In the genomic region with DNA sequence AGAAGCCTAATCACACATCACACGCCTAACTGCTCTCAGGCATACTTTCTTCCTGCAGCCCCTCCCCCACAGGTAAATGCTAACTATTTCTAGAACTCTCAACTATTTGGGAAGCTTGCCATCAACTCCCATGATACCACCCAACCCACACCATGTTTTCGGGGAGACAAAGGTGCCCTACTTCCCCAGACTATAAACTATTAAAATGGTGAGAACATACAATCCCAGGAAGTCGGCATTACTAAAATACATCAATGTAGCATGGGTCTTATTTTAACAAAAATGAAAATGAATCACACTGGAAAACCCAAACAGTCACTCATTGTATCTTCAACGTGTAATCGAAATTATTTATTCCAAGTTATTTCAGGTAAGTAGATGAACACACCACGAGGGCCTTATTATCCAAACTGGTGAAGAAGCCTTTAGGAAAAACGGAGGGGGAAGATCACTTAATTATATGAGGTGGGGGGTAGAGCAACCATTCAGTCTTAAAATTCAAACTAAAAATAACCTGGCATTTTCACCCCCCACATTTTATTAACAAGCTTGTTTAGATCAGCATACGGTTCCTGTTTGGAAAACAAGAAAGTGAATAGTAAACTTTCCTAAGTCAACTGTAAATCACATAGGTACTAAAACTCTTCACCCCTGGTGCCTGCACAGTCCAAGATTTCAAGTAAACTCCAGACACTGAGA, we compare ENCODE assay signal across 1 cellular context.
TF ChIP-seq lines count a peak whose summit lies in the region.

No MANE protein-coding gene starts in this region.

TF ChIP-seq in WTC11, 78 proteins besides CTCF, POLR2A, EP300 and RAD21 (continued from another document):
- TF ChIP-seq, protein P1, sequence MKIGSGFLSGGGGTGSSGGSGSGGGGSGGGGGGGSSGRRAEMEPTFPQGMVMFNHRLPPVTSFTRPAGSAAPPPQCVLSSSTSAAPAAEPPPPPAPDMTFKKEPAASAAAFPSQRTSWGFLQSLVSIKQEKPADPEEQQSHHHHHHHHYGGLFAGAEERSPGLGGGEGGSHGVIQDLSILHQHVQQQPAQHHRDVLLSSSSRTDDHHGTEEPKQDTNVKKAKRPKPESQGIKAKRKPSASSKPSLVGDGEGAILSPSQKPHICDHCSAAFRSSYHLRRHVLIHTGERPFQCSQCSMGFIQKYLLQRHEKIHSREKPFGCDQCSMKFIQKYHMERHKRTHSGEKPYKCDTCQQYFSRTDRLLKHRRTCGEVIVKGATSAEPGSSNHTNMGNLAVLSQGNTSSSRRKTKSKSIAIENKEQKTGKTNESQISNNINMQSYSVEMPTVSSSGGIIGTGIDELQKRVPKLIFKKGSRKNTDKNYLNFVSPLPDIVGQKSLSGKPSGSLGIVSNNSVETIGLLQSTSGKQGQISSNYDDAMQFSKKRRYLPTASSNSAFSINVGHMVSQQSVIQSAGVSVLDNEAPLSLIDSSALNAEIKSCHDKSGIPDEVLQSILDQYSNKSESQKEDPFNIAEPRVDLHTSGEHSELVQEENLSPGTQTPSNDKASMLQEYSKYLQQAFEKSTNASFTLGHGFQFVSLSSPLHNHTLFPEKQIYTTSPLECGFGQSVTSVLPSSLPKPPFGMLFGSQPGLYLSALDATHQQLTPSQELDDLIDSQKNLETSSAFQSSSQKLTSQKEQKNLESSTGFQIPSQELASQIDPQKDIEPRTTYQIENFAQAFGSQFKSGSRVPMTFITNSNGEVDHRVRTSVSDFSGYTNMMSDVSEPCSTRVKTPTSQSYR (CRISPR knock-in tag; IDR thresholded peaks at IDR 0.05): no peak
- TF ChIP-seq SMAD3 (CRISPR knock-in tag; IDR thresholded peaks at IDR 0.05; ENCODE audit: borderline replicate concordance) (no peak), ESRRA (CRISPR knock-in tag; IDR thresholded peaks at IDR 0.05; ENCODE audit: borderline replicate concordance) (no peak), TEAD1 (CRISPR knock-in tag; IDR thresholded peaks at IDR 0.05) (no peak)
TF ChIP-seq in WTC11: peak in this region for 0.
